ENCODE assay signal across 8 cellular contexts in the genomic region with DNA sequence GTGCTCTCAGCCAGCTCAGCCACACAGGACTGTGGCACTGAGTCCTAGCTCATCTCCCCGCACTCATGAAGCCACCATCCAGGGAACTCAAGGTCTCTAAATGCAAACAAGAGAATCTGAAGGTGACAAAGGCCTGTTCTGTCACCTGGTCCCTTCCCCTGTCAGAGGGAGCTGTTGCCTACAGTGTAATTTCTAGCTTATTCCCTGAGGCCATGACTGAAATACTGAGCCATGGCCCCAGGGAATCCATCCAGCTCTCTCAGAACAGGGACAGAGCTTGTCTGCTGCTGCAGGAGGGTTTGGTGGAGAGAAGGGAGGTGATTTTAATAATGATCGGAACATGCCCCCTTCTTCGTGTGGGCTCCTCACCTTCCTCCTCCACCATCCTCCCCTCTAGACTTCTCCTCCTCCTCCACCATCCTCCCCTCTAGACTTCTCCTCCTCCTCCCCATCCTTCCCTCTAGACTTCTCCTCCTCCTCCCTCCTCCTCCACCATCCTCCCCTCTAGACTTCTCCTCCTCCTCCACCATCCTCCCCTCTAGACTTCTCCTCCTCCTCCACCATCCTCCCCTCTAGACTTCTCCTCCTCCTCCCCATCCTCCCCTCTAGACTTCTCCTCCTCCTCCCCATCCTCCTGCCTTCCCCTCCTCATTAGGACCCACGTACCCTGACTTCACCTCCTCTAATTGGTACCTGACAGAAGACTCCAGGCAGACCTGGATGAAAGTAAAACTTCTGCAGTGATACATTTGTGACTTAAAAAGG.
A peak's percentile ranks its signal among the peaks of the same experiment; 100 is the strongest.
DNase-seq lines count a peak whose midpoint lies in the region; ATAC-seq, FAIRE-seq and TF ChIP-seq lines count a peak whose summit lies in the region.

No MANE protein-coding gene starts in this region.

- no peak for FAIRE-seq in D721Med (lab: Jason Lieb, UNC)
- no peak for FAIRE-seq in RCC 7860 (lab: Jason Lieb, UNC)

- CTCF ChIA-PET in activated CD4-positive, alpha-beta T cell treated with anti-CD3 and anti-CD28 coated beads for 36 hours (lab: Charles Lee), result interaction anchor here (0.6 kb wide), 1 partner anchor 833 kb away, joined by 3 read pairs; no protein-coding TSS in a partner anchor
- CTCF ChIA-PET in RWPE1 (lab: Yijun Ruan, JAX), result no interaction called here

- in situ Hi-C loops in SK-MEL-5 (cut with HindIII; ENCODE audit: low pct_unique_long_range_greater_than_20kb, low sequenced_read_pairs), result no loop called here

- 73 to 91% (median 82%) methylated on average over 4 of the region's 4 CpGs for WGBS in spleen, 5 donors

- ATAC-seq in activated CD4-positive, alpha-beta T cell treated with anti-CD3 and anti-CD28 coated beads for 36 hours, result no peak

- no peaks in the 10 kb centered on the region for H3K36me3 ChIP-seq in spleen

- TF ChIP-seq POLR2A in spleen (IDR thresholded peaks at IDR 0.05), result no peak

- H3K36me3 Mint-ChIP-seq in activated CD4-positive, alpha-beta T cell treated with anti-CD3 and anti-CD28 coated beads for 36 hours (ENCODE audit: low read depth), result no peaks in the 10 kb centered on the region

- H3K27ac ChIP-seq in spleen (no peak overlapping the region), RWPE1 (no peak overlapping the region)

- no peak overlapping the region for H3K27ac Mint-ChIP-seq in activated CD4-positive, alpha-beta T cell treated with anti-CD3 and anti-CD28 coated beads for 36 hours

- H3K4me3 Mint-ChIP-seq in activated CD4-positive, alpha-beta T cell treated with anti-CD3 and anti-CD28 coated beads for 36 hours, result no peak overlapping the region

- no peaks in the 10 kb centered on the region for H3K4me1 Mint-ChIP-seq in activated CD4-positive, alpha-beta T cell treated with anti-CD3 and anti-CD28 coated beads for 36 hours

- H3K27me3 Mint-ChIP-seq in activated CD4-positive, alpha-beta T cell treated with anti-CD3 and anti-CD28 coated beads for 36 hours, result no peaks in the 10 kb centered on the region

- no peak overlapping the region for H3K4me3 ChIP-seq in spleen

- peaks cover 0 to 46% (median 0%) of the 10 kb centered on the region in 7 donors for H3K27me3 ChIP-seq in spleen (replicated peaks in 1 of 7)

- H3K9me3 ChIP-seq in spleen, result peaks cover 0 to 9% (median 0%) of the 10 kb centered on the region in 8 donors

- no peaks in the 10 kb centered on the region for H3K9me3 Mint-ChIP-seq in activated CD4-positive, alpha-beta T cell treated with anti-CD3 and anti-CD28 coated beads for 36 hours (ENCODE audit: low read depth)

- POLR2A ChIA-PET in activated CD4-positive, alpha-beta T cell treated with anti-CD3 and anti-CD28 coated beads for 36 hours (lab: Charles Lee), result no interaction called here
- POLR2A ChIA-PET in RWPE1 (lab: Yijun Ruan, JAX; ENCODE audit: low non-redundant PET), result interaction anchor here (0.7 kb wide), 1 partner anchor 113 kb away, joined by 3 read pairs; no protein-coding TSS in a partner anchor

- TF ChIP-seq CTCF in spleen (IDR thresholded peaks at IDR 0.05 in 8 of 11, conservative IDR thresholded peaks at IDR 0.05 in 3 of 11) (no peak), D721Med (IDR thresholded peaks at IDR 0.05; ENCODE audit: insufficient read depth, missing control alignments) (no peak), RWPE1 (conservative IDR thresholded peaks at IDR 0.05; ENCODE audit: low read depth) (no peak)

- peak; percentile 22 for DNase-seq in activated CD4-positive, alpha-beta T cell treated with anti-CD3 and anti-CD28 coated beads for 48 hours
- no peak for DNase-seq in activated CD4-positive, alpha-beta T cell treated with anti-CD3 and anti-CD28 coated beads for 36 hours
- peak; percentile 61 for DNase-seq in SK-MEL-5 (ENCODE audit: low read depth, low spot score)
- peak; percentile 36 for DNase-seq in glomerular visceral epithelial cell (ENCODE audit: extremely low spot score)
- DNase-seq in spleen, result peak; percentile 81
- no peak for DNase-seq in D721Med (ENCODE audit: insufficient read length, low spot score)
- no peak for DNase-seq in RCC 7860 (ENCODE audit: low spot score)
- DNase-seq in RWPE1 (ENCODE audit: low spot score), result no peak

- no peaks in the 10 kb centered on the region for H3K4me1 ChIP-seq in spleen

- intact Hi-C loops in activated CD4-positive, alpha-beta T cell treated with anti-CD3 and anti-CD28 coated beads for 36 hours (cut with DNase I, micrococcal nuclease), result no loop called here
- intact Hi-C loops in spleen (cut with DNase I; ENCODE audit: low total_unique reads), result no loop called here

Comparison
In these comparisons a context has a peak if more than half of its experiments do, and no peak if none do; other contexts are left out.
1. DNase-seq: peak in activated CD4-positive, alpha-beta T cell treated with anti-CD3 and anti-CD28 coated beads for 48 hours (single experiment), SK-MEL-5 (single experiment), glomerular visceral epithelial cell (single experiment) and spleen (single experiment); none in activated CD4-positive, alpha-beta T cell treated with anti-CD3 and anti-CD28 coated beads for 36 hours (single experiment), D721Med (single experiment), RCC 7860 (single experiment) and RWPE1 (single experiment).